In genomic region chr18:6928359-6928758, GRCh38 we compare ENCODE assay signal across 1 cellular context.
TF ChIP-seq lines count a peak whose summit lies in the region.

No MANE protein-coding gene starts in this region.

TF ChIP-seq in GM23338, 12 proteins besides CTCF, POLR2A, EP300 and RAD21 (continued from another document):
- TF ChIP-seq ZNF462 (CRISPR knock-in tag; IDR thresholded peaks at IDR 0.05) (no peak), CREB1 (CRISPR knock-in tag; IDR thresholded peaks at IDR 0.05; ENCODE audit: low read depth) (no peak), NANOG (IDR thresholded peaks at IDR 0.05; ENCODE audit: borderline replicate concordance) (no peak), ZNF114 (CRISPR knock-in tag; IDR thresholded peaks at IDR 0.05) (no peak), REST (IDR thresholded peaks at IDR 0.05; ENCODE audit: unreplicated experiment) (no peak), POLR2AphosphoS5 (IDR thresholded peaks at IDR 0.05; ENCODE audit: low read depth) (no peak), ETS1 (IDR thresholded peaks at IDR 0.05) (no peak), STAT1 (IDR thresholded peaks at IDR 0.05; ENCODE audit: unreplicated experiment) (no peak), ZNF331 (CRISPR knock-in tag; IDR thresholded peaks at IDR 0.05; ENCODE audit: low read depth) (no peak), EZH2phosphoT487 (IDR thresholded peaks at IDR 0.05; ENCODE audit: unreplicated experiment) (no peak), EZH2 (IDR thresholded peaks at IDR 0.05; ENCODE audit: low read depth, unreplicated experiment) (no peak)
TF ChIP-seq in GM23338: peak in this region for 0.
